18 cellular contexts compared by ENCODE assay signal in genomic region chrX:63932006-63932405, GRCh38.
"Had no signal": no experiment of that assay in that cellular context is flagged by ENCODE, and none has a peak within 500 bp of the region (broad histone marks: within the 10 kb centered on the region; RNA-seq: fewer than 3 reads in every experiment).

No MANE protein-coding gene starts in this region.

- FAIRE-seq: frontal cortex had no signal

- DNase-seq: activated CD4-positive, alpha-beta T cell treated with anti-CD3 and anti-CD28 coated beads, Interleukin-2, amount 10 ng/mL, durations not matched to agents 24 days and 14 days; activated naive CD4-positive, alpha-beta T cell treated with anti-CD3 and anti-CD28 coated beads, Interleukin-2, amount 10 ng/mL, durations not matched to agents 7 days and 5 days; central memory CD4-positive, alpha-beta T cell; cortex of kidney; effector CD8-positive, alpha-beta T cell; islet precursor cell; mammary epithelial cell; mucosa of descending colon; naive thymus-derived CD8-positive, alpha-beta T cell; posterior cingulate gyrus; stimulated activated naive B cell treated with anti-CD40 and anti-IgM and Interleukin-4, amounts not matched to agents 10 μg/mL and 1 μg/mL and 100 μg/mL, for 72 hours; substantia nigra; transverse colon had no signal

- H3K4me3 Mint-ChIP-seq: activated CD4-positive, alpha-beta T cell treated with anti-CD3 and anti-CD28 coated beads, Interleukin-2, amount 10 ng/mL, durations not matched to agents 24 days and 14 days; activated naive CD4-positive, alpha-beta T cell treated with anti-CD3 and anti-CD28 coated beads, Interleukin-2, amount 10 ng/mL, durations not matched to agents 7 days and 5 days; activated T-helper 17 cell treated with anti-CD3 and anti-CD28 coated beads, Interleukin-2, amount 50 U/mL, for 72 hours; naive thymus-derived CD8-positive, alpha-beta T cell; stimulated activated naive B cell treated with anti-CD40 and anti-IgM and Interleukin-4, amounts not matched to agents 10 μg/mL and 1 μg/mL and 100 μg/mL, for 72 hours had no signal

- H3K4me1 ChIP-seq: right atrium auricular region, transverse colon had no signal

- H3K27ac Mint-ChIP-seq: activated CD4-positive, alpha-beta T cell treated with anti-CD3 and anti-CD28 coated beads, Interleukin-2, amount 10 ng/mL, durations not matched to agents 24 days and 14 days; activated naive CD4-positive, alpha-beta T cell treated with anti-CD3 and anti-CD28 coated beads, Interleukin-2, amount 10 ng/mL, durations not matched to agents 7 days and 5 days; activated T-helper 17 cell treated with anti-CD3 and anti-CD28 coated beads, Interleukin-2, amount 50 U/mL, for 72 hours; naive thymus-derived CD8-positive, alpha-beta T cell; stimulated activated naive B cell treated with anti-CD40 and anti-IgM and Interleukin-4, amounts not matched to agents 10 μg/mL and 1 μg/mL and 100 μg/mL, for 72 hours had no signal

- H3K4me3 ChIP-seq: mucosa of descending colon, right atrium auricular region, transverse colon had no signal

- H3K27me3 ChIP-seq: neutrophil, right atrium auricular region, transverse colon had no signal

- H3K4me1 Mint-ChIP-seq: activated CD4-positive, alpha-beta T cell treated with anti-CD3 and anti-CD28 coated beads, Interleukin-2, amount 10 ng/mL, durations not matched to agents 24 days and 14 days; activated naive CD4-positive, alpha-beta T cell treated with anti-CD3 and anti-CD28 coated beads, Interleukin-2, amount 10 ng/mL, durations not matched to agents 7 days and 5 days; activated T-helper 17 cell treated with anti-CD3 and anti-CD28 coated beads, Interleukin-2, amount 50 U/mL, for 72 hours; naive thymus-derived CD8-positive, alpha-beta T cell; stimulated activated naive B cell treated with anti-CD40 and anti-IgM and Interleukin-4, amounts not matched to agents 10 μg/mL and 1 μg/mL and 100 μg/mL, for 72 hours had no signal

- H3K36me3 ChIP-seq: neutrophil, right atrium auricular region, transverse colon had no signal

- H3K27me3 Mint-ChIP-seq: activated CD4-positive, alpha-beta T cell treated with anti-CD3 and anti-CD28 coated beads, Interleukin-2, amount 10 ng/mL, durations not matched to agents 24 days and 14 days; activated naive CD4-positive, alpha-beta T cell treated with anti-CD3 and anti-CD28 coated beads, Interleukin-2, amount 10 ng/mL, durations not matched to agents 7 days and 5 days; activated T-helper 17 cell treated with anti-CD3 and anti-CD28 coated beads, Interleukin-2, amount 50 U/mL, for 72 hours; naive thymus-derived CD8-positive, alpha-beta T cell; stimulated activated naive B cell treated with anti-CD40 and anti-IgM and Interleukin-4, amounts not matched to agents 10 μg/mL and 1 μg/mL and 100 μg/mL, for 72 hours had no signal

- H3K36me3 Mint-ChIP-seq: activated naive CD4-positive, alpha-beta T cell treated with anti-CD3 and anti-CD28 coated beads, Interleukin-2, amount 10 ng/mL, durations not matched to agents 7 days and 5 days; stimulated activated naive B cell treated with anti-CD40 and anti-IgM and Interleukin-4, amounts not matched to agents 10 μg/mL and 1 μg/mL and 100 μg/mL, for 72 hours had no signal

- H3K9me3 ChIP-seq: mucosa of descending colon, neutrophil, right atrium auricular region, transverse colon had no signal

- H3K27ac ChIP-seq: neutrophil, right atrium auricular region, transverse colon had no signal

- ATAC-seq: activated T-helper 17 cell treated with anti-CD3 and anti-CD28 coated beads, Interleukin-2, amount 50 U/mL, for 72 hours; left lobe of liver; mucosa of descending colon; naive thymus-derived CD8-positive, alpha-beta T cell; stimulated activated naive B cell treated with anti-CD40 and anti-IgM and Interleukin-4, amounts not matched to agents 10 μg/mL and 1 μg/mL and 100 μg/mL, for 72 hours had no signal
